In the genomic region with DNA sequence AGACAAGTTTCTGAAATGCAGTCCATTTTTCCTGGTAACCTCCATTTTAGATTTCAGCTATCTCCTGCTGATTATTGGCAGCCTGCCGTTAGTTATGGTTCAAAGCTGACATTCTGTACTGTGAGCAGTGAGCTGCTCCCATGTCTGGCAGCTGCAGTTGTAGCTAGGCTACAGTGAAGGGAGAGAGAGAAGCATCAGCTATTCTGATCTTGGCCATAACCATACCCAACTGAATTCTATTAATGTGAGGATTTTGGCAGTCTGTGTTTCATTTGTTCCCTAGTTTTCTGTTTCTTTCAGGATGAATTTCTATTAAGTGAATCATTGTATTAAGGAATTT, we compare ENCODE assay signal across 7 cellular contexts. TPM values are rescaled to one million over a fixed set of nuclear protein-coding genes. Genes with fewer than 3 reads are reported as not detected.
DNase-seq lines count a peak whose midpoint lies in the region; ATAC-seq and TF ChIP-seq lines count a peak whose summit lies in the region.

No MANE protein-coding gene starts in this region.

- H3K4me3 ChIP-seq in breast epithelium (no peak overlapping the region), thyroid gland (replicated peaks in 1 of 3) (no peak overlapping the region)

- peak overlapping the region; percentile 69 to 77 for H3K27ac ChIP-seq in breast epithelium
- peak overlapping the region; percentile 14 to 60 (median 49) for H3K27ac ChIP-seq in thyroid gland

- peaks cover 0 to 5% of the 10 kb centered on the region in 2 donors for H3K4me1 ChIP-seq in breast epithelium
- peaks cover 14 to 30% of the 10 kb centered on the region in 2 donors for H3K4me1 ChIP-seq in thyroid gland

- no peak for TF ChIP-seq CTCF in breast epithelium (IDR thresholded peaks at IDR 0.05)
- TF ChIP-seq CTCF in thyroid gland (IDR thresholded peaks at IDR 0.05), result no peak

- no peak overlapping the region for H3K4me3 Mint-ChIP-seq in natural killer cell treated with Interleukin-12 subunit alpha and Interleukin-12 subunit beta and Interleukin-15 and Interleukin-18, amount 100 ng/mL, for 72 hours

- H3K9me3 ChIP-seq in breast epithelium, result no peaks in the 10 kb centered on the region
- H3K9me3 ChIP-seq in thyroid gland, result no peaks in the 10 kb centered on the region

- H3K9me3 Mint-ChIP-seq in natural killer cell treated with Interleukin-12 subunit alpha and Interleukin-12 subunit beta and Interleukin-15 and Interleukin-18, amount 100 ng/mL, for 72 hours, result no peaks in the 10 kb centered on the region

- peaks cover 23 to 44% of the 10 kb centered on the region in 2 donors for H3K4me1 Mint-ChIP-seq in natural killer cell treated with Interleukin-12 subunit alpha and Interleukin-12 subunit beta and Interleukin-15 and Interleukin-18, amount 100 ng/mL, for 72 hours (ENCODE audit: low read depth in 2 of 2)

- peaks cover 11% of the 10 kb centered on the region for H3K36me3 Mint-ChIP-seq in natural killer cell treated with Interleukin-12 subunit alpha and Interleukin-12 subunit beta and Interleukin-15 and Interleukin-18, amount 100 ng/mL, for 72 hours

- H3K27ac Mint-ChIP-seq in natural killer cell treated with Interleukin-12 subunit alpha and Interleukin-12 subunit beta and Interleukin-15 and Interleukin-18, amount 100 ng/mL, for 72 hours, result no peak overlapping the region

- TF ChIP-seq POLR2A in breast epithelium (IDR thresholded peaks at IDR 0.05) (no peak), thyroid gland (IDR thresholded peaks at IDR 0.05) (no peak)

- ATAC-seq in left lobe of liver (peak; percentile 54), GM18511 (IDR thresholded peaks at IDR 0.05; ENCODE audit: unreplicated experiment) (no peak)
- no peak for ATAC-seq in natural killer cell treated with Interleukin-12 subunit alpha and Interleukin-12 subunit beta and Interleukin-15 and Interleukin-18, amount 100 ng/mL, for 72 hours

- intact Hi-C loops in breast epithelium (cut with DNase I; ENCODE audit: low total_unique reads) (no loop called here), thyroid gland (cut with DNase I) (no loop called here)

- DNase-seq in NCI-H128 (lab: John Stamatoyannopoulos, UW; ENCODE audit: unreplicated experiment), result peak; percentile 16
- no peak for DNase-seq in breast epithelium (ENCODE audit: low spot score in 2 of 2)
- DNase-seq in left lobe of liver (ENCODE audit: low spot score), result no peak
- DNase-seq in thyroid gland, result peak; percentile 15 to 34
- DNase-seq in natural killer cell treated with Interleukin-12 subunit alpha and Interleukin-12 subunit beta and Interleukin-15 and Interleukin-18, amount 100 ng/mL, for 72 hours (ENCODE audit: low spot score), result no peak
- no peak for DNase-seq in islet precursor cell

- H3K36me3 ChIP-seq in breast epithelium (no peaks in the 10 kb centered on the region), thyroid gland (no peaks in the 10 kb centered on the region)

- no peaks in the 10 kb centered on the region for H3K27me3 Mint-ChIP-seq in natural killer cell treated with Interleukin-12 subunit alpha and Interleukin-12 subunit beta and Interleukin-15 and Interleukin-18, amount 100 ng/mL, for 72 hours

- no peaks in the 10 kb centered on the region for H3K27me3 ChIP-seq in breast epithelium
- no peaks in the 10 kb centered on the region for H3K27me3 ChIP-seq in thyroid gland

- WGBS in thyroid gland, 2 donors, result 21 to 31% methylated on average over 1 of the region's 1 CpG

RNA-seq across cellular contexts. Expression of a gene that starts 33.4 kb away (rescaled TPM):
- total RNA-seq in breast epithelium (10 to 100 TPM; 19.0 to 56.6 (median 30.7) TPM), left lobe of liver (23.7 TPM), thyroid gland (10 to 100 TPM; 20.7 to 35.0 (median 26.8) TPM)
- total RNA-seq in natural killer cell treated with Interleukin-12 subunit alpha and Interleukin-12 subunit beta and Interleukin-15 and Interleukin-18, amount 100 ng/mL, for 72 hours, result 1 to 10 TPM; 8.1 to 8.8 TPM

Comparison
In these comparisons a context has a peak if more than half of its experiments do, and no peak if none do; other contexts are left out.
1. DNase-seq: peak in NCI-H128 (single experiment) and thyroid gland (2 of 2); none in breast epithelium (0 of 2), left lobe of liver (single experiment), natural killer cell treated with Interleukin-12 subunit alpha and Interleukin-12 subunit beta and Interleukin-15 and Interleukin-18, amount 100 ng/mL, for 72 hours (single experiment) and islet precursor cell (single experiment).